ENCODE assay signal across 15 cellular contexts in genomic region chr17:47224971-47225370, GRCh38. TPM values are rescaled to one million over a fixed set of nuclear protein-coding genes. Genes with fewer than 3 reads are reported as not detected.
DNase-seq lines count a peak whose midpoint lies in the region; ATAC-seq and TF ChIP-seq lines count a peak whose summit lies in the region.
"Had no signal": no experiment of that assay in that cellular context is flagged by ENCODE, and none has a peak within 500 bp of the region (broad histone marks: within the 10 kb centered on the region; RNA-seq: fewer than 3 reads in every experiment).

No MANE protein-coding gene starts in this region.

- peaks cover 13% of the 10 kb centered on the region for H3K27me3 Mint-ChIP-seq in stimulated activated memory B cell treated with anti-CD40 and anti-IgM and Interleukin-4, amounts not matched to agents 10 μg/mL and 1 μg/mL and 100 μg/mL, for 72 hours
- peaks cover 4% of the 10 kb centered on the region for H3K27me3 Mint-ChIP-seq in activated T-helper 2 cell treated with anti-CD3 and anti-CD28 coated beads, Interferon-gamma antibody, Interleukin-2, Interleukin-4, amounts not matched to agents 10 μg/mL and 5 μg/mL and 100 μg/mL, durations not matched to agents 14 hours and 24 hours and 36 hours (ENCODE audit: low read depth)
- H3K27me3 Mint-ChIP-seq: activated CD4-positive, alpha-beta memory T cell treated with anti-CD3 and anti-CD28 coated beads for 36 hours; activated naive CD8-positive, alpha-beta T cell had no signal

- H3K36me3 Mint-ChIP-seq in stimulated activated memory B cell treated with anti-CD40 and anti-IgM and Interleukin-4, amounts not matched to agents 10 μg/mL and 1 μg/mL and 100 μg/mL, for 72 hours = no peaks in the 10 kb centered on the region
- H3K36me3 Mint-ChIP-seq in activated T-helper 2 cell treated with anti-CD3 and anti-CD28 coated beads, Interferon-gamma antibody, Interleukin-2, Interleukin-4, amounts not matched to agents 10 μg/mL and 5 μg/mL and 100 μg/mL, durations not matched to agents 14 hours and 24 hours and 36 hours (ENCODE audit: low read depth) = peaks cover 3% of the 10 kb centered on the region
- H3K36me3 Mint-ChIP-seq: activated CD4-positive, alpha-beta memory T cell treated with anti-CD3 and anti-CD28 coated beads for 36 hours; activated naive CD8-positive, alpha-beta T cell had no signal

- ATAC-seq in stimulated activated memory B cell treated with anti-CD40 and anti-IgM and Interleukin-4, amounts not matched to agents 10 μg/mL and 1 μg/mL and 100 μg/mL, for 72 hours = no peak

- H3K4me3 ChIP-seq in liver (ENCODE audit: low read depth in 1 of 3, low read length in 3 of 3) (no peak overlapping the region), spleen (no peak overlapping the region), WERI-Rb-1 (ENCODE audit: low read depth, low read length) (no peak overlapping the region)
- H3K4me3 ChIP-seq: HAP-1 had no signal

- H3K9ac ChIP-seq in liver (ENCODE audit: low read depth in 1 of 2, low read length in 2 of 2) = no peak overlapping the region

- H3K36me3 ChIP-seq in liver (ENCODE audit: control insufficient read depth in 4 of 4, insufficient read depth in 3 of 4, low read depth in 1 of 4, low read length in 3 of 4) (no peaks in the 10 kb centered on the region), spleen (no peaks in the 10 kb centered on the region), WERI-Rb-1 (no peaks in the 10 kb centered on the region)
- H3K36me3 ChIP-seq: HAP-1 had no signal

- H3K9me3 ChIP-seq in liver (ENCODE audit: control insufficient read depth in 4 of 4, low read length in 3 of 4) = no peaks in the 10 kb centered on the region
- peaks cover 0 to 8% (median 6%) of the 10 kb centered on the region in 8 donors for H3K9me3 ChIP-seq in spleen
- H3K9me3 ChIP-seq in WERI-Rb-1 (ENCODE audit: severe bottlenecking) = peaks cover 10% of the 10 kb centered on the region

- peaks cover 6% of the 10 kb centered on the region for H3K9me3 Mint-ChIP-seq in stimulated activated memory B cell treated with anti-CD40 and anti-IgM and Interleukin-4, amounts not matched to agents 10 μg/mL and 1 μg/mL and 100 μg/mL, for 72 hours
- H3K9me3 Mint-ChIP-seq in activated T-helper 2 cell treated with anti-CD3 and anti-CD28 coated beads, Interferon-gamma antibody, Interleukin-2, Interleukin-4, amounts not matched to agents 10 μg/mL and 5 μg/mL and 100 μg/mL, durations not matched to agents 14 hours and 24 hours and 36 hours = peaks cover 13% of the 10 kb centered on the region

- DNase-seq in HCEC 1CT = peak; percentile 27
- no peak for DNase-seq in caudate nucleus (lab: John Stamatoyannopoulos, UW)
- DNase-seq in spleen = no peak
- DNase-seq in WERI-Rb-1 = no peak
- DNase-seq in activated T-helper 2 cell treated with anti-CD3 and anti-CD28 coated beads, Interferon-gamma antibody, Interleukin-2, Interleukin-4, amounts not matched to agents 10 μg/mL and 5 μg/mL and 100 μg/mL, durations not matched to agents 14 hours and 24 hours and 36 hours (ENCODE audit: low spot score) = no peak
- DNase-seq in NCI-H526 treated with DMSO at 0.1 percent for 48 hours (lab: John Stamatoyannopoulos, UW) = no peak
- DNase-seq: activated CD4-positive, alpha-beta memory T cell treated with anti-CD3 and anti-CD28 coated beads for 36 hours; C1 segment of cervical spinal cord; NCI-H774; occipital lobe had no signal

- no peak for TF ChIP-seq RAD21 in liver (IDR thresholded peaks at IDR 0.05)

- TF ChIP-seq CTCF in liver (IDR thresholded peaks at IDR 0.05; ENCODE audit: low read depth, low read length, missing input control) = no peak
- TF ChIP-seq CTCF in spleen (IDR thresholded peaks at IDR 0.05 in 8 of 11, conservative IDR thresholded peaks at IDR 0.05 in 3 of 11) = no peak
- TF ChIP-seq CTCF in WERI-Rb-1 (IDR thresholded peaks at IDR 0.05; ENCODE audit: low read depth, low read length) = no peak

- H3K27ac ChIP-seq in caudate nucleus (ENCODE audit: low read depth, low read length) (peak overlapping the region; percentile 63), liver (ENCODE audit: low read depth in 1 of 2, low read length in 2 of 2) (peak overlapping the region; percentile 56 to 78), spleen (peak overlapping the region; percentile 46 to 83 (median 80)), WERI-Rb-1 (no peak overlapping the region)

- peaks cover 23% of the 10 kb centered on the region for H3K4me1 Mint-ChIP-seq in stimulated activated memory B cell treated with anti-CD40 and anti-IgM and Interleukin-4, amounts not matched to agents 10 μg/mL and 1 μg/mL and 100 μg/mL, for 72 hours
- H3K4me1 Mint-ChIP-seq in activated T-helper 2 cell treated with anti-CD3 and anti-CD28 coated beads, Interferon-gamma antibody, Interleukin-2, Interleukin-4, amounts not matched to agents 10 μg/mL and 5 μg/mL and 100 μg/mL, durations not matched to agents 14 hours and 24 hours and 36 hours (ENCODE audit: low read depth) = peaks cover 24% of the 10 kb centered on the region

- no peaks in the 10 kb centered on the region for H3K27me3 ChIP-seq in liver (ENCODE audit: control insufficient read depth in 4 of 4, insufficient read depth in 4 of 4, low read length in 3 of 4)
- no peaks in the 10 kb centered on the region for H3K27me3 ChIP-seq in spleen (replicated peaks in 1 of 7)
- H3K27me3 ChIP-seq in WERI-Rb-1 (ENCODE audit: insufficient read depth, low read depth, severe bottlenecking) = no peaks in the 10 kb centered on the region

- WGBS in liver = 66% methylated on average over 1 of the region's 1 CpG
- 45 to 86% (median 62%) methylated on average over 1 of the region's 1 CpG for WGBS in spleen, 5 donors

- H3K4me1 ChIP-seq in liver (ENCODE audit: control insufficient read depth in 4 of 4, insufficient read depth in 4 of 4, low read length in 3 of 4) = peaks cover 3 to 19% (median 10%) of the 10 kb centered on the region in 4 donors
- peaks cover 7 to 69% (median 43%) of the 10 kb centered on the region in 6 donors for H3K4me1 ChIP-seq in spleen

- no peak overlapping the region for H3K27ac Mint-ChIP-seq in stimulated activated memory B cell treated with anti-CD40 and anti-IgM and Interleukin-4, amounts not matched to agents 10 μg/mL and 1 μg/mL and 100 μg/mL, for 72 hours
- no peak overlapping the region for H3K27ac Mint-ChIP-seq in activated T-helper 2 cell treated with anti-CD3 and anti-CD28 coated beads, Interferon-gamma antibody, Interleukin-2, Interleukin-4, amounts not matched to agents 10 μg/mL and 5 μg/mL and 100 μg/mL, durations not matched to agents 14 hours and 24 hours and 36 hours
- H3K27ac Mint-ChIP-seq: activated CD4-positive, alpha-beta memory T cell treated with anti-CD3 and anti-CD28 coated beads for 36 hours; activated naive CD8-positive, alpha-beta T cell; T-helper 1 cell treated with Interleukin-12 subunit alpha and Interleukin-12 subunit beta and Interleukin-4 antibody, amounts not matched to agents 30 μg/mL and 1 μg/mL, for 36 hours had no signal

- no peak for TF ChIP-seq POLR2A in spleen (IDR thresholded peaks at IDR 0.05)

- intact Hi-C loops in spleen (cut with DNase I; ENCODE audit: low total_unique reads) = loop anchor here (10.0 kb wide), 1 partner anchor 390 kb away; no protein-coding TSS in a partner anchor
- intact Hi-C loops in activated T-helper 2 cell treated with anti-CD3 and anti-CD28 coated beads, Interferon-gamma antibody, Interleukin-2, Interleukin-4, amounts not matched to agents 10 μg/mL and 5 μg/mL and 100 μg/mL, durations not matched to agents 14 hours and 24 hours and 36 hours (cut with micrococcal nuclease) = no loop called here

- H3K4me3 Mint-ChIP-seq in stimulated activated memory B cell treated with anti-CD40 and anti-IgM and Interleukin-4, amounts not matched to agents 10 μg/mL and 1 μg/mL and 100 μg/mL, for 72 hours = no peak overlapping the region
- H3K4me3 Mint-ChIP-seq in activated T-helper 2 cell treated with anti-CD3 and anti-CD28 coated beads, Interferon-gamma antibody, Interleukin-2, Interleukin-4, amounts not matched to agents 10 μg/mL and 5 μg/mL and 100 μg/mL, durations not matched to agents 14 hours and 24 hours and 36 hours (ENCODE audit: low read depth) = no peak overlapping the region
- H3K4me3 Mint-ChIP-seq: activated CD4-positive, alpha-beta memory T cell treated with anti-CD3 and anti-CD28 coated beads for 36 hours; activated naive CD8-positive, alpha-beta T cell; T-helper 1 cell treated with Interleukin-12 subunit alpha and Interleukin-12 subunit beta and Interleukin-4 antibody, amounts not matched to agents 30 μg/mL and 1 μg/mL, for 36 hours had no signal

TF ChIP-seq in liver, 16 proteins besides CTCF, POLR2A, EP300 and RAD21 (continues in another document):
- TF ChIP-seq ATF3 (IDR thresholded peaks at IDR 0.05) (no peak), FOXA1 (IDR thresholded peaks at IDR 0.05) (no peak)

RNA-seq across cellular contexts. Expression of gene MYL4, which starts 15.8 kb away (rescaled TPM):
- 100 to 1,000 TPM in 1 of 2 donors, not detected in 1; 215 TPM for total RNA-seq in liver
- under 1 TPM; 0.19 to 0.22 TPM for polyA plus RNA-seq in liver
- 1 to 10 TPM in 5 of 7 donors, under 1 TPM in 2; 0.55 to 8.3 (median 3.9) TPM for total RNA-seq in spleen
- 1 to 10 TPM in 1 of 3 donors, under 1 TPM in 2; 0.39 to 1.6 (median 0.63) TPM for polyA plus RNA-seq in spleen
- not detected in 2 replicates for total RNA-seq in activated T-helper 2 cell treated with anti-CD3 and anti-CD28 coated beads, Interferon-gamma antibody, Interleukin-2, Interleukin-4, amounts not matched to agents 10 μg/mL and 5 μg/mL and 100 μg/mL, durations not matched to agents 14 hours and 24 hours and 36 hours
- total RNA-seq: activated CD4-positive, alpha-beta memory T cell treated with anti-CD3 and anti-CD28 coated beads for 36 hours had no signal

RNA-seq across cellular contexts. Expression of gene ITGB3, which starts 28.7 kb away (rescaled TPM):
- total RNA-seq in liver = 10 to 100 TPM in 1 of 2 donors, 1 to 10 TPM in 1; 4.8 to 33.4 TPM
- polyA plus RNA-seq in liver = 1 to 10 TPM in 1 of 2 donors, under 1 TPM in 1; 0.47 to 2.8 TPM
- total RNA-seq in spleen = 10 to 100 TPM; 19.1 to 56.0 (median 32.6) TPM
- 1 to 10 TPM in 1 of 3 donors, under 1 TPM in 2; 0.30 to 1.1 (median 0.73) TPM for polyA plus RNA-seq in spleen
- total RNA-seq in activated T-helper 2 cell treated with anti-CD3 and anti-CD28 coated beads, Interferon-gamma antibody, Interleukin-2, Interleukin-4, amounts not matched to agents 10 μg/mL and 5 μg/mL and 100 μg/mL, durations not matched to agents 14 hours and 24 hours and 36 hours = not detected in 2 replicates
- total RNA-seq: activated CD4-positive, alpha-beta memory T cell treated with anti-CD3 and anti-CD28 coated beads for 36 hours had no signal

RNA-seq across cellular contexts. Expression of gene CDC27, which starts 35.9 kb away (rescaled TPM):
- total RNA-seq in liver = 100 to 1,000 TPM in 1 of 2 donors, 10 to 100 TPM in 1; 30.6 to 148 TPM
- polyA plus RNA-seq in liver = 10 to 100 TPM; 16.8 to 23.6 TPM
- total RNA-seq in spleen = 10 to 100 TPM; 57.6 to 94.5 (median 82.2) TPM
- polyA plus RNA-seq in spleen = 10 to 100 TPM; 14.0 to 21.3 (median 15.0) TPM
- total RNA-seq in activated T-helper 2 cell treated with anti-CD3 and anti-CD28 coated beads, Interferon-gamma antibody, Interleukin-2, Interleukin-4, amounts not matched to agents 10 μg/mL and 5 μg/mL and 100 μg/mL, durations not matched to agents 14 hours and 24 hours and 36 hours = 102 and 109 TPM in 2 replicates
